Comparison of ENCODE assay signal across 8 cellular contexts in the genomic region with DNA sequence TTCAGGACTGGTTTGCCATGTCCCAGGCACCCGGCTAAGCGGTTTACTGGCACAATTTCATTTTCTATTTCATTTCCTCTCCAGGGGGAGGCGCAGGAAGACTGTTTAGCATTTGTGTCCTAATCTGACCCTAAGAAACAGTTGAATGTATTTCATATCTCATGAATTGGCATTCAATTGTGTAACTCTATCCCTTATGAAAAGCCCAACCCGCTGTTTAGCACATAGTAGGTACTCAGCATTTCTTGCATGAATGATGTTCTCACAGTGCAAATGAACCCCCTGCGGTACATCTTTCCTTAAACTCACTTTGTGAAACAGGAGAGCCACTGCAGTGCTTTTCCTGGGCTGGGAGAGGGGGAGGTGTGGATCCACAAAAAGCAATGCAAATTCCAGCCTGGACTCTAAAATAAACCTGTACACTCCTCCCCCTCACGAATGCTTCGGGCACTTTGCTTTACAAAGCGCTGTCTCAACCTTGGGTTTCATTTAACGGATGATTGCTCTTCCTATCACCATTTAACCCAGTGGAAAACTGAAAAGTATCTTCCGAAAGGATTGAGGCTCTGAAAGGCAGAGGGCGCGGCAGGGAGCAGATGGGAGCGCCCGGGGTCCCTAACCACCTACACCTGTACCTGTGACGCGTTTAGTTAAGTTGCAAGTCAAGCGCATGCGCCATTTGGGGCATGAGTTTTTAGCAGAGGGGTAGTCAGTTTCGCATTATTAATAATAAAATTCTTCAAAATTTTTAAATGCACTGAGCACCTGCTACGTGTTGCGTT. TPM values are rescaled to one million over a fixed set of nuclear protein-coding genes. Genes with fewer than 3 reads are reported as not detected.
DNase-seq lines count a peak whose midpoint lies in the region; ATAC-seq and TF ChIP-seq lines count a peak whose summit lies in the region.

No MANE protein-coding gene starts in this region.

- intact Hi-C loops in CD4-positive, alpha-beta memory T cell (cut with micrococcal nuclease) = loop anchor here (1.0 to 2.0 kb wide), 5 partner anchors 80 to 218 kb away; a partner anchor contains a TSS

- peak; percentile 56 to 81 (median 60) for TF ChIP-seq CTCF in tibial nerve (IDR thresholded peaks at IDR 0.05)

- peaks cover 36 to 46% of the 10 kb centered on the region in 2 donors for H3K36me3 Mint-ChIP-seq in CD4-positive, alpha-beta memory T cell

- H3K4me1 ChIP-seq in CD4-positive, alpha-beta memory T cell (ENCODE audit: insufficient read depth, low read length) = peaks cover 49% of the 10 kb centered on the region
- H3K4me1 ChIP-seq in esophagus (ENCODE audit: control insufficient read depth in 2 of 2, insufficient read depth in 2 of 2, low read length in 1 of 2) = peaks cover 9 to 22% of the 10 kb centered on the region in 2 donors
- H3K4me1 ChIP-seq in muscle layer of colon (ENCODE audit: insufficient read depth, low read length) = peaks cover 37% of the 10 kb centered on the region
- peaks cover 3 to 58% (median 29%) of the 10 kb centered on the region in 4 donors for H3K4me1 ChIP-seq in tibial nerve

- peak in 1 of 2 donors; percentile 19 for TF ChIP-seq EP300 in tibial nerve (IDR thresholded peaks at IDR 0.05)

- TF ChIP-seq POLR2A in tibial nerve (IDR thresholded peaks at IDR 0.05) = no peak

- no peak for ATAC-seq in HG03432 (IDR thresholded peaks at IDR 0.05; ENCODE audit: unreplicated experiment)

- peaks cover 0 to 10% (median 0%) of the 10 kb centered on the region in 8 donors for H3K9me3 Mint-ChIP-seq in CD4-positive, alpha-beta memory T cell

- 3% methylated on average over 21 of the region's 21 CpGs for WGBS in esophagus, 2 donors
- 4 to 8% methylated on average over 21 of the region's 21 CpGs for WGBS in tibial nerve, 2 donors

- no peaks in the 10 kb centered on the region for H3K9me3 ChIP-seq in CD4-positive, alpha-beta memory T cell (ENCODE audit: control insufficient read depth in 1 of 2, low read length in 2 of 2)
- H3K9me3 ChIP-seq in esophagus (ENCODE audit: control insufficient read depth in 2 of 2, insufficient read depth in 1 of 2, low read depth in 1 of 2, low read length in 1 of 2) (no peaks in the 10 kb centered on the region), muscle layer of colon (ENCODE audit: low read length) (no peaks in the 10 kb centered on the region), tibial nerve (no peaks in the 10 kb centered on the region)

- H3K36me3 ChIP-seq in CD4-positive, alpha-beta memory T cell (ENCODE audit: insufficient read depth, low read length) = peaks cover 30% of the 10 kb centered on the region
- peaks cover 17 to 28% of the 10 kb centered on the region in 2 donors for H3K36me3 ChIP-seq in esophagus (ENCODE audit: control insufficient read depth in 2 of 2, insufficient read depth in 2 of 2, low read length in 1 of 2)
- peaks cover 32% of the 10 kb centered on the region for H3K36me3 ChIP-seq in muscle layer of colon (ENCODE audit: insufficient read depth, low read length)
- H3K36me3 ChIP-seq in tibial nerve = peaks cover 9 to 28% (median 24%) of the 10 kb centered on the region in 3 donors

- H3K27ac Mint-ChIP-seq in CD4-positive, alpha-beta memory T cell = peak overlapping the region; percentile 86 to 99 (median 97)

- H3K4me3 Mint-ChIP-seq in CD4-positive, alpha-beta memory T cell = peak overlapping the region; percentile 91 to 98 (median 97)

- CTCF ChIA-PET in CD4-positive, alpha-beta memory T cell (lab: Charles Lee; ENCODE audit: partially characterized antibody) = interaction anchor here (1.1 to 2.6 kb wide), 10 partner anchors 15 to 220 kb away, joined by 3 to 26 read pairs (median 14); a partner anchor contains a TSS

- no peak overlapping the region for H3K9ac ChIP-seq in muscle layer of colon (ENCODE audit: low read length)

- peaks cover 22 to 63% (median 43%) of the 10 kb centered on the region in 4 donors for H3K4me1 Mint-ChIP-seq in CD4-positive, alpha-beta memory T cell

- no peaks in the 10 kb centered on the region for H3K27me3 ChIP-seq in CD4-positive, alpha-beta memory T cell (ENCODE audit: insufficient read depth, low read length)
- no peaks in the 10 kb centered on the region for H3K27me3 ChIP-seq in esophagus (ENCODE audit: control insufficient read depth in 1 of 2, insufficient read depth in 2 of 2, low read length in 2 of 2)
- no peaks in the 10 kb centered on the region for H3K27me3 ChIP-seq in muscle layer of colon (ENCODE audit: control insufficient read depth in 1 of 2, insufficient read depth in 2 of 2, low read length in 2 of 2)
- H3K27me3 ChIP-seq in tibial nerve = no peaks in the 10 kb centered on the region

- H3K4me3 ChIP-seq in CD4-positive, alpha-beta memory T cell (ENCODE audit: low read length in 2 of 2) = peak overlapping the region; percentile 56 to 67
- H3K4me3 ChIP-seq in esophagus (ENCODE audit: low read depth in 1 of 2, low read length in 2 of 2) (peak overlapping the region in 1 of 2 donors; percentile 97), muscle layer of colon (ENCODE audit: low read depth in 1 of 2, low read length in 2 of 2) (peak overlapping the region; percentile 88 to 99), tibial nerve (peak overlapping the region; percentile 4 to 99 (median 68))

- no peaks in the 10 kb centered on the region for H3K27me3 Mint-ChIP-seq in CD4-positive, alpha-beta memory T cell

- peak; percentile 68 to 73 (median 72) for DNase-seq in CD4-positive, alpha-beta memory T cell
- DNase-seq in HT1080 (ENCODE audit: low read depth) (peak; percentile 50), NCI-H748 (lab: John Stamatoyannopoulos, UW; ENCODE audit: unreplicated experiment) (peak; percentile 80), tibial nerve (ENCODE audit: low spot score in 2 of 2) (peak in 1 of 2 donors; percentile 56)
- DNase-seq in activated CD8-positive, alpha-beta memory T cell treated with anti-CD3 and anti-CD28 coated beads, Interleukin-2, amount 50 U/mL, for 1 hour (ENCODE audit: extremely low read depth) = peak; percentile 24

- H3K27ac ChIP-seq in CD4-positive, alpha-beta memory T cell (ENCODE audit: low read depth, low read length) = peak overlapping the region; percentile 52
- peak overlapping the region; percentile 62 to 68 for H3K27ac ChIP-seq in esophagus (ENCODE audit: low read depth in 2 of 2, low read length in 1 of 2)
- H3K27ac ChIP-seq in muscle layer of colon (ENCODE audit: low read depth, low read length) = peak overlapping the region; percentile 96
- peak overlapping the region; percentile 46 to 94 (median 90) for H3K27ac ChIP-seq in tibial nerve

- POLR2A ChIA-PET in CD4-positive, alpha-beta memory T cell (lab: Charles Lee; ENCODE audit: partially characterized antibody) = interaction anchor here (0.6 to 7.2 kb wide), 18 partner anchors 8 to 485 kb away, joined by 3 to 106 read pairs (median 6); a partner anchor contains a TSS

RNA-seq across cellular contexts. Expression of a gene that starts 1.2 kb away (rescaled TPM):
- 1,000 to 10,000 TPM; 2,286 to 2,389 TPM for total RNA-seq in CD4-positive, alpha-beta memory T cell
- polyA plus RNA-seq in CD4-positive, alpha-beta memory T cell = 100 to 1,000 TPM; 274 to 749 TPM
- total RNA-seq in HT1080 (2014; rRNA removed; shearing (Covaris generic)) = 1,252 and 1,397 TPM in 2 replicates
- 2,369 and 2,695 TPM in 2 replicates for polyA plus RNA-seq in HT1080 (2015; cell fraction: cytosol; rRNA removed)
- polyA plus RNA-seq in HT1080 (2015; cell fraction: nucleus; rRNA removed) = 1,974 and 2,234 TPM in 2 replicates
- 100 to 1,000 TPM; 494 to 820 TPM for polyA plus RNA-seq in esophagus
- total RNA-seq in tibial nerve = 1,000 to 10,000 TPM; 1,233 to 1,650 (median 1,549) TPM

RNA-seq across cellular contexts. Expression of a gene that starts 15.6 kb away (rescaled TPM):
- 10 to 100 TPM; 40.0 to 40.7 TPM for total RNA-seq in CD4-positive, alpha-beta memory T cell
- polyA plus RNA-seq in CD4-positive, alpha-beta memory T cell = 10 to 100 TPM; 22.3 to 26.0 TPM
- total RNA-seq in HT1080 (2014; rRNA removed; shearing (Covaris generic)) = 46.8 and 54.7 TPM in 2 replicates
- 63.6 and 68.2 TPM in 2 replicates for polyA plus RNA-seq in HT1080 (2015; cell fraction: cytosol; rRNA removed)
- 85.2 and 88.0 TPM in 2 replicates for polyA plus RNA-seq in HT1080 (2015; cell fraction: nucleus; rRNA removed)
- 10 to 100 TPM; 35.3 to 42.4 TPM for polyA plus RNA-seq in esophagus
- 10 to 100 TPM; 58.8 to 87.7 (median 70.3) TPM for total RNA-seq in tibial nerve

RNA-seq across cellular contexts. Expression of a gene that starts 21.1 kb away (rescaled TPM):
- total RNA-seq in CD4-positive, alpha-beta memory T cell = 10 to 100 TPM; 38.6 to 42.6 TPM
- polyA plus RNA-seq in CD4-positive, alpha-beta memory T cell = 1 to 10 TPM; 5.2 to 6.1 TPM
- 15.1 and 20.0 TPM in 2 replicates for total RNA-seq in HT1080 (2014; rRNA removed; shearing (Covaris generic))
- polyA plus RNA-seq in HT1080 (2015; cell fraction: cytosol; rRNA removed) = 14.0 and 16.5 TPM in 2 replicates
- polyA plus RNA-seq in HT1080 (2015; cell fraction: nucleus; rRNA removed) = 17.7 and 20.5 TPM in 2 replicates
- polyA plus RNA-seq in esophagus = 10 to 100 TPM in 1 of 2 donors, 1 to 10 TPM in 1; 9.6 to 10.9 TPM
- total RNA-seq in tibial nerve = 10 to 100 TPM; 23.0 to 32.4 (median 26.3) TPM

RNA-seq across cellular contexts. Expression of a gene that starts 53.6 kb away (rescaled TPM):
- not detected for total RNA-seq in CD4-positive, alpha-beta memory T cell
- not detected for polyA plus RNA-seq in CD4-positive, alpha-beta memory T cell
- total RNA-seq in HT1080 (2014; rRNA removed; shearing (Covaris generic)) = not detected in 2 replicates
- not detected in 2 replicates for polyA plus RNA-seq in HT1080 (2015; cell fraction: cytosol; rRNA removed)
- not detected in 2 replicates for polyA plus RNA-seq in HT1080 (2015; cell fraction: nucleus; rRNA removed)
- under 1 TPM; 0.20 to 0.31 TPM for polyA plus RNA-seq in esophagus
- total RNA-seq in tibial nerve = not detected
